8 cellular contexts compared by ENCODE assay signal in the genomic region with DNA sequence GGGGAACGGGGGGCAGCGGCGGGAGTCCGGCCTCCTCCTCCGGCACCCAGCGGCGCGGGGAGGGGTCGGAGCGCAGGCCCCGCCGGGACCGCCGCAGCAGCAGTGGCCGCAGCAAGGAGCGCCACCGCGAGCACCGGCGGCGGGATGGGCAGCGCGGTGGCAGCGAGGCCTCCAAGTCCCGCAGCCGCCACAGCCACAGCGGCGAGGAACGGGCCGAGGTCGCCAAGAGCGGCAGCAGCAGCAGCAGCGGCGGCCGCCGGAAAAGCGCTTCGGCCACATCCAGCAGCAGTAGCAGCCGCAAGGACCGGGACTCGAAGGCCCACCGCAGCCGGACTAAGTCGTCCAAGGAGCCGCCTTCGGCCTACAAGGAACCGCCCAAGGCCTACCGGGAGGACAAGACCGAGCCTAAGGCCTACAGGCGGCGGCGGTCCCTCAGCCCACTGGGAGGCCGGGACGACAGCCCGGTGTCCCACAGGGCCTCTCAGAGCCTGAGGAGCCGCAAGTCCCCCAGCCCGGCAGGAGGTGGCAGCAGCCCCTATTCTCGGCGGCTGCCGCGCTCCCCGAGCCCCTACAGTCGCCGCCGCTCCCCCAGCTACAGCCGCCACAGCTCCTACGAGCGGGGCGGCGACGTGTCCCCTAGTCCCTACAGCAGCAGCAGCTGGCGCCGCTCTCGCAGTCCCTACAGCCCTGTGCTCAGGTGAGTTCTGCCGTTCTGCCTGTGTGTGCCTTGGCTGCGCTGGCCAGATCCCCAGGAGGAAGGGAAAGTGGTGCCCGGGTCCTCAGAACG. TPM values are rescaled to one million over a fixed set of nuclear protein-coding genes. Genes with fewer than 3 reads are reported as not detected.
A peak's percentile ranks its signal among the peaks of the same experiment; 100 is the strongest.
DNase-seq lines count a peak whose midpoint lies in the region; ATAC-seq and TF ChIP-seq lines count a peak whose summit lies in the region.

No MANE protein-coding gene starts in this region.

- ATAC-seq in GM21390 (IDR thresholded peaks at IDR 0.05; ENCODE audit: unreplicated experiment), result peak; percentile 27

- no peaks in the 10 kb centered on the region for H3K27me3 Mint-ChIP-seq in IgD-negative memory B cell

- TF ChIP-seq POLR2A in uterus (IDR thresholded peaks at IDR 0.05), result no peak

- H3K4me1 Mint-ChIP-seq in IgD-negative memory B cell, result peaks cover 30 to 47% (median 35%) of the 10 kb centered on the region in 3 donors

- peak; percentile 61 for TF ChIP-seq CTCF in left ventricle myocardium inferior (IDR thresholded peaks at IDR 0.05; ENCODE audit: borderline replicate concordance)
- TF ChIP-seq CTCF in uterus (IDR thresholded peaks at IDR 0.05), result peak; percentile 32 to 45 (median 42)

- no peaks in the 10 kb centered on the region for H3K9me3 Mint-ChIP-seq in IgD-negative memory B cell

- H3K27ac Mint-ChIP-seq in IgD-negative memory B cell, result peak overlapping the region; percentile 47 to 99 (median 96)

- H3K36me3 ChIP-seq in left ventricle myocardium inferior (no peaks in the 10 kb centered on the region), uterus (no peaks in the 10 kb centered on the region)

- H3K4me3 ChIP-seq in left ventricle myocardium inferior, result peak overlapping the region; percentile 92
- peak overlapping the region; percentile 82 to 87 for H3K4me3 ChIP-seq in uterus

- peaks cover 5% of the 10 kb centered on the region for H3K36me3 Mint-ChIP-seq in IgD-negative memory B cell

- peak; percentile 43 for DNase-seq in DMS153 treated with DMSO at 0.1 percent for 48 hours (lab: John Stamatoyannopoulos, UW; ENCODE audit: unreplicated experiment)
- peak; percentile 86 for DNase-seq in SW480 (ENCODE audit: low spot score)
- peak; percentile 52 for DNase-seq in left ventricle myocardium inferior
- DNase-seq in putamen (ENCODE audit: low spot score), result peak; percentile 39
- DNase-seq in uterus, result peak; percentile 41 to 44

- H3K9me3 ChIP-seq in left ventricle myocardium inferior (replicated peaks), result no peaks in the 10 kb centered on the region
- H3K9me3 ChIP-seq in uterus, result no peaks in the 10 kb centered on the region

- H3K27me3 ChIP-seq in left ventricle myocardium inferior (ENCODE audit: low read depth) (no peaks in the 10 kb centered on the region), uterus (no peaks in the 10 kb centered on the region)

- H3K4me1 ChIP-seq in left ventricle myocardium inferior, result peaks cover 74% of the 10 kb centered on the region
- H3K4me1 ChIP-seq in uterus, result peaks cover 8 to 11% of the 10 kb centered on the region in 2 donors

- intact Hi-C loops in left ventricle myocardium inferior (cut with micrococcal nuclease) (loop anchor here (10.0 kb wide), 1 partner anchor 103 kb away; no protein-coding TSS in a partner anchor), uterus (cut with DNase I; ENCODE audit: low total_unique reads) (no loop called here)

- peak overlapping the region; percentile 26 for H3K27ac ChIP-seq in adipose tissue (ENCODE audit: low read depth, low read length)
- H3K27ac ChIP-seq in left ventricle myocardium inferior (replicated peaks), result peak overlapping the region; percentile 98
- peak overlapping the region; percentile 97 for H3K27ac ChIP-seq in uterus

- 0 to 1% (median 0%) methylated on average over 67 to 78 of the region's 78 CpGs for WGBS in adipose tissue, 3 donors

- H3K4me3 Mint-ChIP-seq in IgD-negative memory B cell, result peak overlapping the region; percentile 97 to 100 (median 98)

RNA-seq across cellular contexts. Expression of gene CDK13, which starts 1.3 kb away (rescaled TPM):
- 64.6 TPM for polyA plus RNA-seq in IgD-negative memory B cell
- polyA plus RNA-seq in adipose tissue, result 10 to 100 TPM in 2 of 3 donors, 1 to 10 TPM in 1; 8.2 to 14.7 (median 10.6) TPM
- total RNA-seq in left ventricle myocardium inferior, result 22.7 TPM
- 100 to 1,000 TPM in 2 of 4 donors, 10 to 100 TPM in 2; 48.5 to 144 (median 94.3) TPM for total RNA-seq in uterus

Comparison
In these comparisons a context has a peak if more than half of its experiments do, and no peak if none do; other contexts are left out.
1. Peak in every context shown above with its lines: DNase-seq, ATAC-seq, H3K4me3 ChIP-seq and H3K27ac ChIP-seq.
2. H3K27ac ChIP-seq: peak in every context shown above with its lines; median percentile 98 in left ventricle myocardium inferior; 97 in uterus; 26 in adipose tissue.